ENCODE assay signal across 1 cellular context in the genomic region with DNA sequence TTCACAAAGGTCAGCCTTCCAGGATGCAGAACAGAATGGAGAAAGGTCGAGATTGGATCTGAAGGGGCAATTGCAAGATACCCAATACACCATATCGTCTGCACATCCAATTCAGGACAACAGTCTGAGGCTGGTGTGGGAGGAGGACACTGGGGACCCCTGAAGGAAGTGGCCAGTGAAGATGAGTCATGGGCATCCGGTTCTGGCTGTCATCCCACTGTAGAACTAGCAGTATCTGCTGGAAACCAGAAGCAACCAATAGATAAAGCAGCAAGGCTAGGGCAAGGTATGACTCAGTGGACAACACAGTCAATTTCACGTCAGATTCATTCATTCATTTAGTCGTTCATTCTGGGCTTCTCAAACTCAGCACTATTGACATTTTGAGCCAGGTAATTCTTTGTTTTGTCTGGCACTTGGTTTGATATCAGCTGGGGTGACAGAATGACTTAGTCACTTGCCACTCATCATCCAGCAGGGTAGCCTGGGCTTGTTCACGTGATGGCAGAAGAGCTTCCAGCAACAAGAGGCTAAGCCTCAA.
TF ChIP-seq lines count a peak whose summit lies in the region.

No MANE protein-coding gene starts in this region.

TF ChIP-seq in K562, 482 proteins besides CTCF, POLR2A, EP300 and RAD21 (continued from another document and continues in another):
- TF ChIP-seq, protein P1, sequence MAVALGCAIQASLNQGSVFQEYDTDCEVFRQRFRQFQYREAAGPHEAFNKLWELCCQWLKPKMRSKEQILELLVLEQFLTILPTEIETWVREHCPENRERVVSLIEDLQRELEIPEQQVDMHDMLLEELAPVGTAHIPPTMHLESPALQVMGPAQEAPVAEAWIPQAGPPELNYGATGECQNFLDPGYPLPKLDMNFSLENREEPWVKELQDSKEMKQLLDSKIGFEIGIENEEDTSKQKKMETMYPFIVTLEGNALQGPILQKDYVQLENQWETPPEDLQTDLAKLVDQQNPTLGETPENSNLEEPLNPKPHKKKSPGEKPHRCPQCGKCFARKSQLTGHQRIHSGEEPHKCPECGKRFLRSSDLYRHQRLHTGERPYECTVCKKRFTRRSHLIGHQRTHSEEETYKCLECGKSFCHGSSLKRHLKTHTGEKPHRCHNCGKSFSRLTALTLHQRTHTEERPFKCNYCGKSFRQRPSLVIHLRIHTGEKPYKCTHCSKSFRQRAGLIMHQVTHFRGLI (CRISPR knock-in tag; IDR thresholded peaks at IDR 0.05), result no peak
- no peak for TF ChIP-seq RBFOX2 (IDR thresholded peaks at IDR 0.05; ENCODE audit: low read depth, low read length)
- no peak for TF ChIP-seq SMAD2 (IDR thresholded peaks at IDR 0.05; ENCODE audit: low read depth, low read length)
- no peak for TF ChIP-seq ZNF717 (CRISPR knock-in tag; IDR thresholded peaks at IDR 0.05)
- TF ChIP-seq PHTF2 (CRISPR knock-in tag; IDR thresholded peaks at IDR 0.05), result no peak
- TF ChIP-seq KDM1A (IDR thresholded peaks at IDR 0.05), result peak; percentile 85 to 89
- TF ChIP-seq, protein P2, sequence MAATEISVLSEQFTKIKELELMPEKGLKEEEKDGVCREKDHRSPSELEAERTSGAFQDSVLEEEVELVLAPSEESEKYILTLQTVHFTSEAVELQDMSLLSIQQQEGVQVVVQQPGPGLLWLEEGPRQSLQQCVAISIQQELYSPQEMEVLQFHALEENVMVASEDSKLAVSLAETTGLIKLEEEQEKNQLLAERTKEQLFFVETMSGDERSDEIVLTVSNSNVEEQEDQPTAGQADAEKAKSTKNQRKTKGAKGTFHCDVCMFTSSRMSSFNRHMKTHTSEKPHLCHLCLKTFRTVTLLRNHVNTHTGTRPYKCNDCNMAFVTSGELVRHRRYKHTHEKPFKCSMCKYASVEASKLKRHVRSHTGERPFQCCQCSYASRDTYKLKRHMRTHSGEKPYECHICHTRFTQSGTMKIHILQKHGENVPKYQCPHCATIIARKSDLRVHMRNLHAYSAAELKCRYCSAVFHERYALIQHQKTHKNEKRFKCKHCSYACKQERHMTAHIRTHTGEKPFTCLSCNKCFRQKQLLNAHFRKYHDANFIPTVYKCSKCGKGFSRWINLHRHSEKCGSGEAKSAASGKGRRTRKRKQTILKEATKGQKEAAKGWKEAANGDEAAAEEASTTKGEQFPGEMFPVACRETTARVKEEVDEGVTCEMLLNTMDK (IDR thresholded peaks at IDR 0.05; ENCODE audit: borderline replicate concordance, insufficient read depth, low read depth, low read length, poor library complexity, severe bottlenecking), result no peak
- TF ChIP-seq ZNF707 (CRISPR knock-in tag; conservative IDR thresholded peaks at IDR 0.05), result no peak
- TF ChIP-seq VEZF1 (CRISPR knock-in tag; IDR thresholded peaks at IDR 0.05), result no peak
- TF ChIP-seq, protein P3, sequence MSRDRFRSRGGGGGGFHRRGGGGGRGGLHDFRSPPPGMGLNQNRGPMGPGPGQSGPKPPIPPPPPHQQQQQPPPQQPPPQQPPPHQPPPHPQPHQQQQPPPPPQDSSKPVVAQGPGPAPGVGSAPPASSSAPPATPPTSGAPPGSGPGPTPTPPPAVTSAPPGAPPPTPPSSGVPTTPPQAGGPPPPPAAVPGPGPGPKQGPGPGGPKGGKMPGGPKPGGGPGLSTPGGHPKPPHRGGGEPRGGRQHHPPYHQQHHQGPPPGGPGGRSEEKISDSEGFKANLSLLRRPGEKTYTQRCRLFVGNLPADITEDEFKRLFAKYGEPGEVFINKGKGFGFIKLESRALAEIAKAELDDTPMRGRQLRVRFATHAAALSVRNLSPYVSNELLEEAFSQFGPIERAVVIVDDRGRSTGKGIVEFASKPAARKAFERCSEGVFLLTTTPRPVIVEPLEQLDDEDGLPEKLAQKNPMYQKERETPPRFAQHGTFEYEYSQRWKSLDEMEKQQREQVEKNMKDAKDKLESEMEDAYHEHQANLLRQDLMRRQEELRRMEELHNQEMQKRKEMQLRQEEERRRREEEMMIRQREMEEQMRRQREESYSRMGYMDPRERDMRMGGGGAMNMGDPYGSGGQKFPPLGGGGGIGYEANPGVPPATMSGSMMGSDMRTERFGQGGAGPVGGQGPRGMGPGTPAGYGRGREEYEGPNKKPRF (IDR thresholded peaks at IDR 0.05; ENCODE audit: low read depth, low read length), result no peak
- TF ChIP-seq NCOA6 (IDR thresholded peaks at IDR 0.05), result no peak
- TF ChIP-seq CBFA2T2 (conservative IDR thresholded peaks at IDR 0.05), result peak; percentile 85
- no peak for TF ChIP-seq HOMEZ (CRISPR knock-in tag; IDR thresholded peaks at IDR 0.05)
- TF ChIP-seq CBX8 (IDR thresholded peaks at IDR 0.05; ENCODE audit: borderline replicate concordance, extremely low read depth, low read depth, low read length, poor library complexity, severe bottlenecking), result no peak
- no peak for TF ChIP-seq ZBTB34 (CRISPR knock-in tag; IDR thresholded peaks at IDR 0.05)
- TF ChIP-seq CXXC5 (CRISPR knock-in tag; IDR thresholded peaks at IDR 0.05), result no peak
- TF ChIP-seq IFI16 (CRISPR knock-in tag; IDR thresholded peaks at IDR 0.05), result no peak
- no peak for TF ChIP-seq GTF3C2 (IDR thresholded peaks at IDR 0.05; ENCODE audit: borderline replicate concordance, extremely low read depth, insufficient read length)
- no peak for TF ChIP-seq YY1 (IDR thresholded peaks at IDR 0.05; ENCODE audit: borderline replicate concordance in 1 of 3, control insufficient read depth in 1 of 3, extremely low read depth in 1 of 3, insufficient read depth in 3 of 3, insufficient read length in 1 of 3, insufficient replicate concordance in 2 of 3, low read depth in 1 of 3, low read length in 2 of 3)
- no peak for TF ChIP-seq IRF2 (CRISPR knock-in tag; IDR thresholded peaks at IDR 0.05)
- TF ChIP-seq HIVEP1 (CRISPR knock-in tag; IDR thresholded peaks at IDR 0.05), result no peak
- peak; percentile 56 for TF ChIP-seq HMGN3 (IDR thresholded peaks at IDR 0.05; ENCODE audit: borderline replicate concordance, extremely low read depth, insufficient read length, low read depth, low read length)
- TF ChIP-seq UBTF (IDR thresholded peaks at IDR 0.05; ENCODE audit: borderline replicate concordance in 1 of 2, low read depth in 2 of 2, low read length in 2 of 2), result no peak
- no peak for TF ChIP-seq GMEB1 (CRISPR knock-in tag; IDR thresholded peaks at IDR 0.05)
- no peak for TF ChIP-seq KLF6 (CRISPR knock-in tag; IDR thresholded peaks at IDR 0.05; ENCODE audit: borderline replicate concordance)
- TF ChIP-seq PRPF4 (IDR thresholded peaks at IDR 0.05; ENCODE audit: insufficient read depth, low read depth, low read length, poor library complexity, severe bottlenecking), result no peak
- no peak for TF ChIP-seq ZC3H8 (IDR thresholded peaks at IDR 0.05)
- TF ChIP-seq, protein P4, sequence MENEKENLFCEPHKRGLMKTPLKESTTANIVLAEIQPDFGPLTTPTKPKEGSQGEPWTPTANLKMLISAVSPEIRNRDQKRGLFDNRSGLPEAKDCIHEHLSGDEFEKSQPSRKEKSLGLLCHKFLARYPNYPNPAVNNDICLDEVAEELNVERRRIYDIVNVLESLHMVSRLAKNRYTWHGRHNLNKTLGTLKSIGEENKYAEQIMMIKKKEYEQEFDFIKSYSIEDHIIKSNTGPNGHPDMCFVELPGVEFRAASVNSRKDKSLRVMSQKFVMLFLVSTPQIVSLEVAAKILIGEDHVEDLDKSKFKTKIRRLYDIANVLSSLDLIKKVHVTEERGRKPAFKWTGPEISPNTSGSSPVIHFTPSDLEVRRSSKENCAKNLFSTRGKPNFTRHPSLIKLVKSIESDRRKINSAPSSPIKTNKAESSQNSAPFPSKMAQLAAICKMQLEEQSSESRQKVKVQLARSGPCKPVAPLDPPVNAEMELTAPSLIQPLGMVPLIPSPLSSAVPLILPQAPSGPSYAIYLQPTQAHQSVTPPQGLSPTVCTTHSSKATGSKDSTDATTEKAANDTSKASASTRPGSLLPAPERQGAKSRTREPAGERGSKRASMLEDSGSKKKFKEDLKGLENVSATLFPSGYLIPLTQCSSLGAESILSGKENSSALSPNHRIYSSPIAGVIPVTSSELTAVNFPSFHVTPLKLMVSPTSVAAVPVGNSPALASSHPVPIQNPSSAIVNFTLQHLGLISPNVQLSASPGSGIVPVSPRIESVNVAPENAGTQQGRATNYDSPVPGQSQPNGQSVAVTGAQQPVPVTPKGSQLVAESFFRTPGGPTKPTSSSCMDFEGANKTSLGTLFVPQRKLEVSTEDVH (IDR thresholded peaks at IDR 0.05; ENCODE audit: low read depth, partially characterized antibody), result no peak
- TF ChIP-seq, protein P5, sequence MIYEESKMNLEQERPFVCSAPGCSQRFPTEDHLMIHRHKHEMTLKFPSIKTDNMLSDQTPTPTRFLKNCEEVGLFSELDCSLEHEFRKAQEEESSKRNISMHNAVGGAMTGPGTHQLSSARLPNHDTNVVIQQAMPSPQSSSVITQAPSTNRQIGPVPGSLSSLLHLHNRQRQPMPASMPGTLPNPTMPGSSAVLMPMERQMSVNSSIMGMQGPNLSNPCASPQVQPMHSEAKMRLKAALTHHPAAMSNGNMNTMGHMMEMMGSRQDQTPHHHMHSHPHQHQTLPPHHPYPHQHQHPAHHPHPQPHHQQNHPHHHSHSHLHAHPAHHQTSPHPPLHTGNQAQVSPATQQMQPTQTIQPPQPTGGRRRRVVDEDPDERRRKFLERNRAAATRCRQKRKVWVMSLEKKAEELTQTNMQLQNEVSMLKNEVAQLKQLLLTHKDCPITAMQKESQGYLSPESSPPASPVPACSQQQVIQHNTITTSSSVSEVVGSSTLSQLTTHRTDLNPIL (CRISPR knock-in tag; IDR thresholded peaks at IDR 0.05), result no peak
